23 cellular contexts compared by ENCODE assay signal in the genomic region with DNA sequence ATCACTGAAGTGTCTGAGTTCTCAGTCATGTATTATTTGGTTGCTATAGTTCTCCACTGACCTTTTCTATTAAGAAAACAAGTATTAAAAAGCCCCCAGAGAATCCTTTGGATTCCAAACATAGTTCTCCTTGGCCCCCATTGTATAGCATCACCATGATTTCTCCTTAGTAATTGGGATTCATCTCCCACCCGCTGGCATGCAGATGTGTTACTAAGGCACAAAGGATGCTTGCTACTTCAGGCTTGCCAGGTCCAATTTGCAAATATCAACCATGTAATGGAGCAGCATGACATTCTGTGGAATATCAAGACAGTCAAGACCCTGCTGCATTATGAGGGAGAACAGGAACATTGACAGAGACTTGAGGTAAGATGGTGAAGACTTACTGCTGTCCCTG.
DNase-seq lines count a peak whose midpoint lies in the region; ATAC-seq, FAIRE-seq and TF ChIP-seq lines count a peak whose summit lies in the region.
"Had no signal": no experiment of that assay in that cellular context is flagged by ENCODE, and none has a peak within 500 bp of the region (broad histone marks: within the 10 kb centered on the region; RNA-seq: fewer than 3 reads in every experiment).

No MANE protein-coding gene starts in this region.

- H3K4me1 ChIP-seq in HUES48 (ENCODE audit: control insufficient read depth, insufficient read depth, low read length) (peaks cover 22% of the 10 kb centered on the region), iPS DF 6.9 (ENCODE audit: control insufficient read depth, insufficient read depth, low read length) (peaks cover 5% of the 10 kb centered on the region), neuronal stem cell (ENCODE audit: control insufficient read depth in 2 of 2, insufficient read depth in 1 of 2, low read depth in 1 of 2, low read length in 2 of 2) (peaks cover 6 to 7% of the 10 kb centered on the region in 2 donors), esophagus squamous epithelium (no peaks in the 10 kb centered on the region)
- H3K4me1 ChIP-seq: A549 had no signal

- H3K4me3 ChIP-seq in HUES48 (ENCODE audit: low read depth, low read length) (peak overlapping the region; percentile 5; the same call in 1 of the 2 replicates), iPS DF 6.9 (ENCODE audit: low read length) (no peak overlapping the region), neuronal stem cell (ENCODE audit: low read length in 2 of 2) (no peak overlapping the region), esophagus squamous epithelium (no peak overlapping the region)
- H3K4me3 ChIP-seq: A549 had no signal

- no peak for TF ChIP-seq POLR2A in esophagus squamous epithelium (IDR thresholded peaks at IDR 0.05)

- no peak overlapping the region for H3K4me2 ChIP-seq in neuronal stem cell (ENCODE audit: insufficient read depth, low read length, poor library complexity, severe bottlenecking)
- H3K4me2 ChIP-seq: A549 had no signal

- peaks cover 16% of the 10 kb centered on the region for H3K9me3 Mint-ChIP-seq in WTC11

- peaks cover 24% of the 10 kb centered on the region for H3K4me1 Mint-ChIP-seq in WTC11
- H3K4me1 Mint-ChIP-seq: B cell, CD14-positive monocyte had no signal

- no peak overlapping the region for H4K91ac ChIP-seq in neuronal stem cell (ENCODE audit: low read depth, low read length, poor library complexity)

- no peaks in the 10 kb centered on the region for H3K27me3 Mint-ChIP-seq in WTC11 (ENCODE audit: low read depth)
- H3K27me3 Mint-ChIP-seq: B cell had no signal

- H3K9ac ChIP-seq in HUES48 (ENCODE audit: low read depth, low read length), result no peak overlapping the region
- no peak overlapping the region for H3K9ac ChIP-seq in neuronal stem cell (ENCODE audit: low read depth, low read length, poor library complexity)

- H3K14ac ChIP-seq in neuronal stem cell (ENCODE audit: low read length), result no peak overlapping the region

- H3K18ac ChIP-seq in neuronal stem cell (ENCODE audit: low read length), result no peak overlapping the region

- no peak for FAIRE-seq in urothelium cell line (lab: Jason Lieb, UNC)
- FAIRE-seq: A549, D721Med, GM19239 had no signal

- no peak overlapping the region for H3K4me3 Mint-ChIP-seq in WTC11
- H3K4me3 Mint-ChIP-seq: B cell, CD14-positive monocyte had no signal

- H2BK5ac ChIP-seq in neuronal stem cell (ENCODE audit: low read length), result no peak overlapping the region

- H3K36me3 Mint-ChIP-seq in WTC11, result no peaks in the 10 kb centered on the region
- H3K36me3 Mint-ChIP-seq: CD14-positive monocyte had no signal

- TF ChIP-seq CTCF in WTC11 (IDR thresholded peaks at IDR 0.05), result no peak
- TF ChIP-seq CTCF in esophagus squamous epithelium (IDR thresholded peaks at IDR 0.05), result no peak

- H3K79me1 ChIP-seq in neuronal stem cell (ENCODE audit: low read depth, low read length), result no peaks in the 10 kb centered on the region

- CTCF ChIA-PET in WTC11 (lab: Charles Lee), result interaction anchor here (1.0 to 1.3 kb wide), 2 partner anchors 54 to 73 kb away, joined by 3 to 6 read pairs; no protein-coding TSS in a partner anchor

- WGBS in iPS DF 6.9 (ENCODE audit: insufficient coverage, insufficient read length), result no CpG with 5 or more reads among the region's 1 CpG
- no CpG with 5 or more reads among the region's 1 CpG for WGBS in neuronal stem cell (ENCODE audit: extremely low coverage in 2 of 2, insufficient read length in 2 of 2, insufficient replicate concordance in 1 of 2), 2 donors
- WGBS in esophagus squamous epithelium, 2 donors, result 29% methylated on average over 1 of the region's 1 CpG

- H3K9me3 ChIP-seq in HUES48 (ENCODE audit: control insufficient read depth, insufficient read depth, low read length) (no peaks in the 10 kb centered on the region), iPS DF 6.9 (ENCODE audit: control insufficient read depth, insufficient read depth, low read length) (no peaks in the 10 kb centered on the region), neuronal stem cell (replicated peaks in 1 of 2; ENCODE audit: control insufficient read depth in 2 of 2, insufficient read depth in 1 of 2, low read depth in 1 of 2, low read length in 2 of 2) (no peaks in the 10 kb centered on the region), esophagus squamous epithelium (no peaks in the 10 kb centered on the region)
- H3K9me3 ChIP-seq: A549 had no signal

- H3K27me3 ChIP-seq in HUES48 (ENCODE audit: control insufficient read depth, insufficient read depth, low read length) (no peaks in the 10 kb centered on the region), iPS DF 6.9 (ENCODE audit: control insufficient read depth, insufficient read depth, low read length) (no peaks in the 10 kb centered on the region), neuronal stem cell (ENCODE audit: control insufficient read depth in 3 of 3, insufficient read depth in 3 of 3, low read depth in 1 of 3, low read length in 3 of 3) (no peaks in the 10 kb centered on the region), esophagus squamous epithelium (no peaks in the 10 kb centered on the region)

- peak; percentile 93 for ATAC-seq in WTC11
- no peak for ATAC-seq in HG02884 (IDR thresholded peaks at IDR 0.05; ENCODE audit: unreplicated experiment)
- ATAC-seq: A549 had no signal

- intact Hi-C loops in esophagus squamous epithelium (cut with DNase I), result no loop called here

- H3K4ac ChIP-seq in neuronal stem cell (ENCODE audit: low read length), result no peak overlapping the region

- H3K23ac ChIP-seq in neuronal stem cell (ENCODE audit: low read depth, low read length, poor library complexity), result no peak overlapping the region

- H4K8ac ChIP-seq in neuronal stem cell (ENCODE audit: low read depth, low read length), result no peak overlapping the region

- H3K27ac ChIP-seq in HUES48 (ENCODE audit: low read depth, low read length) (peak overlapping the region; percentile 91), iPS DF 6.9 (ENCODE audit: low read length) (no peak overlapping the region), neuronal stem cell (replicated peaks; ENCODE audit: low read length) (peak overlapping the region; percentile 42), esophagus squamous epithelium (no peak overlapping the region)
- H3K27ac ChIP-seq: A549 had no signal

- no peak overlapping the region for H2BK120ac ChIP-seq in neuronal stem cell (ENCODE audit: low read depth, low read length)

- DNase-seq in WTC11 (ENCODE audit: low spot score) (peak; percentile 54), iPS DF 6.9 (ENCODE audit: low read depth, low spot score) (peak; percentile 73), neuronal stem cell (ENCODE audit: low spot score) (peak; percentile 44), NCI-H446 treated with DMSO at 0.1 percent for 48 hours (lab: John Stamatoyannopoulos, UW) (no peak), urothelium cell line (ENCODE audit: low spot score) (no peak), esophagus squamous epithelium (lab: John Stamatoyannopoulos, UW) (no peak)
- DNase-seq: DMS53, GF-D8, KG1, NCI-H1092, NCI-H1436 treated with DMSO at 0.1 percent for 48 hours, NCI-H2081, NCI-H2171, NCI-H345, NCI-H526, Right ventricle myocardium superior had no signal

- no peak overlapping the region for H2BK15ac ChIP-seq in neuronal stem cell (ENCODE audit: low read length)

- H3K27ac Mint-ChIP-seq in WTC11, result peak overlapping the region; percentile 67
- H3K27ac Mint-ChIP-seq: B cell, CD14-positive monocyte had no signal

- H3K36me3 ChIP-seq in HUES48 (ENCODE audit: control insufficient read depth, insufficient read depth, low read length) (no peaks in the 10 kb centered on the region), iPS DF 6.9 (ENCODE audit: control insufficient read depth, insufficient read depth, low read length) (no peaks in the 10 kb centered on the region), neuronal stem cell (replicated peaks in 1 of 2; ENCODE audit: control insufficient read depth in 2 of 2, insufficient read depth in 2 of 2, low read length in 2 of 2) (no peaks in the 10 kb centered on the region), esophagus squamous epithelium (no peaks in the 10 kb centered on the region)

- no peak overlapping the region for H2AFZ ChIP-seq in neuronal stem cell (ENCODE audit: low read length)

- POLR2A ChIA-PET in WTC11 (lab: Charles Lee), result no interaction called here

- no peak overlapping the region for H2AK5ac ChIP-seq in neuronal stem cell (ENCODE audit: low read depth, low read length)

- no peak overlapping the region for H2BK12ac ChIP-seq in neuronal stem cell (ENCODE audit: low read length)

TF ChIP-seq in WTC11, 78 proteins besides CTCF, POLR2A, EP300 and RAD21:
- TF ChIP-seq TP53 (CRISPR knock-in tag; IDR thresholded peaks at IDR 0.05) (no peak), FOXJ3 (CRISPR knock-in tag; IDR thresholded peaks at IDR 0.05; ENCODE audit: borderline replicate concordance) (no peak), TEAD1 (CRISPR knock-in tag; IDR thresholded peaks at IDR 0.05) (peak; percentile 97), TEAD4 (CRISPR knock-in tag; IDR thresholded peaks at IDR 0.05) (peak; percentile 76; the same call in 1 of the 2 replicates), NFYB (CRISPR knock-in tag; conservative IDR thresholded peaks at IDR 0.05; ENCODE audit: low read depth) (no peak), CREB1 (CRISPR knock-in tag; IDR thresholded peaks at IDR 0.05) (no peak), SMAD3 (CRISPR knock-in tag; IDR thresholded peaks at IDR 0.05; ENCODE audit: borderline replicate concordance) (peak; percentile 37; the same call in 1 of the 2 replicates)
- TF ChIP-seq, protein P1, sequence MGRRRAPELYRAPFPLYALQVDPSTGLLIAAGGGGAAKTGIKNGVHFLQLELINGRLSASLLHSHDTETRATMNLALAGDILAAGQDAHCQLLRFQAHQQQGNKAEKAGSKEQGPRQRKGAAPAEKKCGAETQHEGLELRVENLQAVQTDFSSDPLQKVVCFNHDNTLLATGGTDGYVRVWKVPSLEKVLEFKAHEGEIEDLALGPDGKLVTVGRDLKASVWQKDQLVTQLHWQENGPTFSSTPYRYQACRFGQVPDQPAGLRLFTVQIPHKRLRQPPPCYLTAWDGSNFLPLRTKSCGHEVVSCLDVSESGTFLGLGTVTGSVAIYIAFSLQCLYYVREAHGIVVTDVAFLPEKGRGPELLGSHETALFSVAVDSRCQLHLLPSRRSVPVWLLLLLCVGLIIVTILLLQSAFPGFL (CRISPR knock-in tag; IDR thresholded peaks at IDR 0.05; ENCODE audit: borderline replicate concordance), result no peak
- TF ChIP-seq, protein P2, sequence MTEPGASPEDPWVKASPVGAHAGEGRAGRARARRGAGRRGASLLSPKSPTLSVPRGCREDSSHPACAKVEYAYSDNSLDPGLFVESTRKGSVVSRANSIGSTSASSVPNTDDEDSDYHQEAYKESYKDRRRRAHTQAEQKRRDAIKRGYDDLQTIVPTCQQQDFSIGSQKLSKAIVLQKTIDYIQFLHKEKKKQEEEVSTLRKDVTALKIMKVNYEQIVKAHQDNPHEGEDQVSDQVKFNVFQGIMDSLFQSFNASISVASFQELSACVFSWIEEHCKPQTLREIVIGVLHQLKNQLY (CRISPR knock-in tag; IDR thresholded peaks at IDR 0.05), result no peak
TF ChIP-seq in WTC11: peak in this region for 3.

Comparison
In these comparisons a context has a peak if more than half of its experiments do, and no peak if none do; other contexts are left out.
1. H3K27ac ChIP-seq: peak in HUES48 (single experiment) and neuronal stem cell (single experiment); none in iPS DF 6.9 (single experiment) and esophagus squamous epithelium (0 of 4).
2. DNase-seq: peak in WTC11 (single experiment), iPS DF 6.9 (single experiment) and neuronal stem cell (single experiment); none in NCI-H446 treated with DMSO at 0.1 percent for 48 hours (single experiment), urothelium cell line (single experiment) and esophagus squamous epithelium (single experiment).